9 cellular contexts compared by ENCODE assay signal in the genomic region with DNA sequence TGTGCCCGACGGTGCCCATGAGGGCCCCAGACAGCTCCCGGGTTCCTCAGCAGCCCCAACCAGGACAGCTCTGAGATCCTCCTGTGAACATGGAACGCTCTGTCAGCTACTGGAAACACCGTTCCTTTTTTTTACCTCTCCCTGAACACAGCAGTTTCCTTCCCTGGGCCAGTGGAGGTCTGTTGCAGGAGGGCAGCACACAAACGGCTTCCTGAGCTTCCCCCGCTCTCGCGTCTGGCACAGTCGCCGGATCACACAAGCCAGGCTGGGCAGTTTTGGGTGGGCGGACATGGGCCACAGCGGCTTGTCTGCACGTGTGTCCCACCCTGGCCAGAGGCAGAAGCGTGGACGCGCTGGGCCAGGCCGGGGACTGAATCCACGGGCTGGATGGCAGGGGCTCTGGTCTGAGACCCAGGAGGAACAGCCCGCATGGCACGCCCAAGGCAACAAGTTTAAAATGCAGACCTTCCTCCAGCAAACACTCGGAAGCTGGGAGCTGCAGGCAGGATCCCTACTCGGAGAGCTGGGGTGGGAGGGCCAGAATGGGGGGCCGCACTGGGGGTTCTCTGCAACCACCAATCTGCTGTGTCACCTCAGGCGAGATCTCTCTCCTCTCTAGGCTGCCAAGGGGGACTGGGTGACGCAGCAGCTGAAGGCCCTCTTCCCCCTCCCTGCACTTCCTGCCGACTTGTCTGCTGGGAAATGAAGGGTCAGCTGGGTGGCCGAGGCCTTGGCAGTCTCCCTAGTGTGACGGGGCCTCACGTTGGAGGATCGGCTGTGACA.
A peak's percentile ranks its signal among the peaks of the same experiment; 100 is the strongest.
DNase-seq lines count a peak whose midpoint lies in the region; ATAC-seq and TF ChIP-seq lines count a peak whose summit lies in the region.
"Had no signal": no experiment of that assay in that cellular context is flagged by ENCODE, and none has a peak within 500 bp of the region (broad histone marks: within the 10 kb centered on the region; RNA-seq: fewer than 3 reads in every experiment).

No MANE protein-coding gene starts in this region.

- peak overlapping the region in 1 of 4 donors; percentile 34 for H3K4me3 ChIP-seq in esophagus squamous epithelium
- no peak overlapping the region for H3K4me3 ChIP-seq in mesenchymal stem cell (ENCODE audit: insufficient read depth in 1 of 2, low read depth in 1 of 2, low read length in 2 of 2)
- H3K4me3 ChIP-seq in thoracic aorta = peak overlapping the region; percentile 61

- no peak overlapping the region for H2AK5ac ChIP-seq in mesenchymal stem cell (ENCODE audit: low read length, severe bottlenecking)

- H2BK5ac ChIP-seq in mesenchymal stem cell (ENCODE audit: low read depth, low read length, poor library complexity, severe bottlenecking) = no peak overlapping the region

- peak overlapping the region; percentile 82 for H4K8ac ChIP-seq in mesenchymal stem cell (ENCODE audit: low read length)

- peak overlapping the region; percentile 20 to 70 (median 40) for H3K27ac ChIP-seq in esophagus squamous epithelium
- no peak overlapping the region for H3K27ac ChIP-seq in mesenchymal stem cell (ENCODE audit: low read length, poor library complexity, severe bottlenecking)
- peak overlapping the region in 1 of 2 donors; percentile 58 for H3K27ac ChIP-seq in thoracic aorta

- no peak overlapping the region for H2BK15ac ChIP-seq in mesenchymal stem cell (ENCODE audit: low read depth, poor library complexity, severe bottlenecking)

- no peak for TF ChIP-seq POLR2A in esophagus squamous epithelium (IDR thresholded peaks at IDR 0.05)

- peaks cover 0 to 23% (median 0%) of the 10 kb centered on the region in 3 donors for H3K4me1 ChIP-seq in esophagus squamous epithelium
- H3K4me1 ChIP-seq in mesenchymal stem cell (ENCODE audit: control insufficient read depth, insufficient read depth, low read depth, low read length) = peaks cover 41% of the 10 kb centered on the region
- H3K4me1 ChIP-seq in thoracic aorta (ENCODE audit: control insufficient read depth in 1 of 2, low read depth in 2 of 2) = no peaks in the 10 kb centered on the region

- peak overlapping the region; percentile 61 to 93 for H3K4ac ChIP-seq in mesenchymal stem cell (ENCODE audit: low read depth in 1 of 2, low read length in 2 of 2)

- H3K27me3 ChIP-seq in esophagus squamous epithelium (no peaks in the 10 kb centered on the region), mesenchymal stem cell (ENCODE audit: control insufficient read depth in 1 of 2, insufficient read depth in 1 of 2, low read length in 2 of 2) (no peaks in the 10 kb centered on the region), thoracic aorta (replicated peaks; ENCODE audit: insufficient read depth) (no peaks in the 10 kb centered on the region)

- no peak for TF ChIP-seq CTCF in esophagus squamous epithelium (IDR thresholded peaks at IDR 0.05)
- no peak for TF ChIP-seq CTCF in thoracic aorta (IDR thresholded peaks at IDR 0.05)
- no peak for TF ChIP-seq CTCF in GM13976 (IDR thresholded peaks at IDR 0.05; ENCODE audit: borderline replicate concordance, control extremely low read depth, extremely low read depth, insufficient read depth, missing control alignments)

- peak overlapping the region in 1 of 2 experiments; percentile 76 for H3K14ac ChIP-seq in mesenchymal stem cell (ENCODE audit: low read length in 2 of 2)

- H3K18ac ChIP-seq in mesenchymal stem cell (ENCODE audit: low read depth in 1 of 2, low read length in 2 of 2) = peak overlapping the region; percentile 75 to 89

- H2AFZ ChIP-seq in mesenchymal stem cell (ENCODE audit: low read depth, low read length) = no peak overlapping the region

- peaks cover 79% of the 10 kb centered on the region for H3K79me1 ChIP-seq in mesenchymal stem cell (replicated peaks; ENCODE audit: low read length, poor library complexity, severe bottlenecking)

- no peak overlapping the region for H3K9ac ChIP-seq in mesenchymal stem cell (ENCODE audit: low read length)

- no peak overlapping the region for H3K4me2 ChIP-seq in mesenchymal stem cell (ENCODE audit: low read length, poor library complexity, severe bottlenecking)

- peak; percentile 62 for DNase-seq in SHP77 treated with DMSO at 0.1 percent for 48 hours (lab: John Stamatoyannopoulos, UW)
- no peak for DNase-seq in esophagus squamous epithelium (lab: John Stamatoyannopoulos, UW)
- peak; percentile 78 for DNase-seq in mesenchymal stem cell
- no peak for DNase-seq in thoracic aorta (ENCODE audit: low spot score)
- DNase-seq in GM13976 (ENCODE audit: low spot score) = no peak
- DNase-seq in cortex of kidney (lab: John Stamatoyannopoulos, UW) = no peak
- DNase-seq in GM19240 (ENCODE audit: insufficient read length, low spot score) = no peak
- DNase-seq in NCI-H1417 treated with DMSO at 0.1 percent for 48 hours (lab: John Stamatoyannopoulos, UW) = no peak
- DNase-seq: NCI-H526 treated with DMSO at 0.1 percent for 48 hours had no signal

- H4K91ac ChIP-seq in mesenchymal stem cell (ENCODE audit: low read length) = peak overlapping the region; percentile 86

- H2BK120ac ChIP-seq in mesenchymal stem cell (ENCODE audit: low read depth, low read length) = peak overlapping the region; percentile 64

- no peaks in the 10 kb centered on the region for H3K9me3 ChIP-seq in esophagus squamous epithelium
- no peaks in the 10 kb centered on the region for H3K9me3 ChIP-seq in mesenchymal stem cell (ENCODE audit: control insufficient read depth, low read length)
- H3K9me3 ChIP-seq in thoracic aorta = no peaks in the 10 kb centered on the region

- WGBS in esophagus squamous epithelium, 2 donors = 65 to 68% methylated on average over 4 to 9 of the region's 31 CpGs
- WGBS in mesenchymal stem cell = 69% methylated on average over 31 of the region's 31 CpGs

- no peak overlapping the region for H3K23ac ChIP-seq in mesenchymal stem cell (ENCODE audit: low read length in 2 of 2)

- no peak for ATAC-seq in thoracic aorta (ENCODE audit: insufficient number of reproducible peaks, low FRiP score, low read depth)

- H3K36me3 ChIP-seq in esophagus squamous epithelium (no peaks in the 10 kb centered on the region), mesenchymal stem cell (ENCODE audit: control insufficient read depth in 1 of 2, insufficient read depth in 2 of 2, low read depth in 1 of 2, low read length in 2 of 2) (peaks cover 0 to 71% of the 10 kb centered on the region in 2 experiments), thoracic aorta (no peaks in the 10 kb centered on the region)

- in situ Hi-C loops in GM13976 (cut with MboI; ENCODE audit: low sequenced_read_pairs, unreplicated experiment) = no loop called here

- intact Hi-C loops in esophagus squamous epithelium (cut with DNase I) = no loop called here

- H2BK12ac ChIP-seq in mesenchymal stem cell (ENCODE audit: low read length in 2 of 2) = peak overlapping the region in 1 of 2 experiments; percentile 87

Comparison
In these comparisons a context has a peak if more than half of its experiments do, and no peak if none do; other contexts are left out.
1. DNase-seq: peak in SHP77 treated with DMSO at 0.1 percent for 48 hours (single experiment) and mesenchymal stem cell (single experiment); none in esophagus squamous epithelium (single experiment), thoracic aorta (single experiment), GM13976 (single experiment), cortex of kidney (single experiment), GM19240 (single experiment) and NCI-H1417 treated with DMSO at 0.1 percent for 48 hours (single experiment).